In the genomic region with DNA sequence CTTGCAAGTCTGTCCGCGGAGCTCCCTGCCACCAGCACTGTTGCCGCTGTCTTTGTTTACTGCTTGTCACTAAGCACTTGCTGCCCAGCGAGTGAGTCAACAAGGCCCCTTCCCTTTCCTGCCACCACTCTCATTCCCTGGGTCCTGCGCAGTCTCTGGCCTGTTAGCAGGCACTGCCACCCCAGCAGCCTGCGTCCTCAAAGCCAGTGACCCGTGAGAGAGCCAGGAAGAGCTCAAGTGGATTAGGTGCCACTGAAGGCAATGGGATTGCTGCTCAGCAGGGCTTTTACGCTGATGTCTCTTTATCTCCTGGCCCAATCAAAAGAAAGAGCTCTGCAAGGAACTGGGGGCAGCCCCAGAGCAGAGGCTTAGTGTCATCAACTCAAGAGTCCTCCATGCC, we compare ENCODE assay signal across 1 cellular context.
A peak's percentile ranks its signal among the peaks of the same experiment; 100 is the strongest.
TF ChIP-seq lines count a peak whose summit lies in the region.

A gene with protein sequence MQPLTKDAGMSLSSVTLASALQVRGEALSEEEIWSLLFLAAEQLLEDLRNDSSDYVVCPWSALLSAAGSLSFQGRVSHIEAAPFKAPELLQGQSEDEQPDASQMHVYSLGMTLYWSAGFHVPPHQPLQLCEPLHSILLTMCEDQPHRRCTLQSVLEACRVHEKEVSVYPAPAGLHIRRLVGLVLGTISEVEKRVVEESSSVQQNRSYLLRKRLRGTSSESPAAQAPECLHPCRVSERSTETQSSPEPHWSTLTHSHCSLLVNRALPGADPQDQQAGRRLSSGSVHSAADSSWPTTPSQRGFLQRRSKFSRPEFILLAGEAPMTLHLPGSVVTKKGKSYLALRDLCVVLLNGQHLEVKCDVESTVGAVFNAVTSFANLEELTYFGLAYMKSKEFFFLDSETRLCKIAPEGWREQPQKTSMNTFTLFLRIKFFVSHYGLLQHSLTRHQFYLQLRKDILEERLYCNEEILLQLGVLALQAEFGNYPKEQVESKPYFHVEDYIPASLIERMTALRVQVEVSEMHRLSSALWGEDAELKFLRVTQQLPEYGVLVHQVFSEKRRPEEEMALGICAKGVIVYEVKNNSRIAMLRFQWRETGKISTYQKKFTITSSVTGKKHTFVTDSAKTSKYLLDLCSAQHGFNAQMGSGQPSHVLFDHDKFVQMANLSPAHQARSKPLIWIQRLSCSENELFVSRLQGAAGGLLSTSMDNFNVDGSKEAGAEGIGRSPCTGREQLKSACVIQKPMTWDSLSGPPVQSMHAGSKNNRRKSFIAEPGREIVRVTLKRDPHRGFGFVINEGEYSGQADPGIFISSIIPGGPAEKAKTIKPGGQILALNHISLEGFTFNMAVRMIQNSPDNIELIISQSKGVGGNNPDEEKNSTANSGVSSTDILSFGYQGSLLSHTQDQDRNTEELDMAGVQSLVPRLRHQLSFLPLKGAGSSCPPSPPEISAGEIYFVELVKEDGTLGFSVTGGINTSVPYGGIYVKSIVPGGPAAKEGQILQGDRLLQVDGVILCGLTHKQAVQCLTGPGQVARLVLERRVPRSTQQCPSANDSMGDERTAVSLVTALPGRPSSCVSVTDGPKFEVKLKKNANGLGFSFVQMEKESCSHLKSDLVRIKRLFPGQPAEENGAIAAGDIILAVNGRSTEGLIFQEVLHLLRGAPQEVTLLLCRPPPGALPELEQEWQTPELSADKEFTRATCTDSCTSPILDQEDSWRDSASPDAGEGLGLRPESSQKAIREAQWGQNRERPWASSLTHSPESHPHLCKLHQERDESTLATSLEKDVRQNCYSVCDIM (N-terminal part only) (minus strand): TSS at position 61 of the 400 bp plus-strand sequence. CDS start 129 bp downstream, outside the sequence.

TF ChIP-seq in K562, 482 proteins besides CTCF, POLR2A, EP300 and RAD21:
- peak in 1 of 2 experiments; percentile 26; a peak in 1 of 4 replicates for TF ChIP-seq NRF1 (conservative IDR thresholded peaks at IDR 0.05 in 1 of 2, IDR thresholded peaks at IDR 0.05 in 1 of 2)
- no peak for TF ChIP-seq MYBL2 (IDR thresholded peaks at IDR 0.05; ENCODE audit: low read depth)
- TF ChIP-seq MYBL2 (CRISPR knock-in tag; IDR thresholded peaks at IDR 0.05; ENCODE audit: borderline replicate concordance) = no peak
- no peak for TF ChIP-seq BCOR (IDR thresholded peaks at IDR 0.05)
- TF ChIP-seq POLR2AphosphoS2 (IDR thresholded peaks at IDR 0.05; ENCODE audit: low read length) = no peak
